Comparison of ENCODE assay signal across 1 cellular context in genomic region chr19:39351537-39352037, GRCh38.
TF ChIP-seq lines count a peak whose summit lies in the region.

No MANE protein-coding gene starts in this region.

TF ChIP-seq in WTC11, 78 proteins besides CTCF, POLR2A, EP300 and RAD21 (continued from another document):
- TF ChIP-seq, protein P1, sequence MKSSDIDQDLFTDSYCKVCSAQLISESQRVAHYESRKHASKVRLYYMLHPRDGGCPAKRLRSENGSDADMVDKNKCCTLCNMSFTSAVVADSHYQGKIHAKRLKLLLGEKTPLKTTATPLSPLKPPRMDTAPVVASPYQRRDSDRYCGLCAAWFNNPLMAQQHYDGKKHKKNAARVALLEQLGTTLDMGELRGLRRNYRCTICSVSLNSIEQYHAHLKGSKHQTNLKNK (CRISPR knock-in tag; IDR thresholded peaks at IDR 0.05), result no peak
- TF ChIP-seq ATF1 (CRISPR knock-in tag; IDR thresholded peaks at IDR 0.05) (no peak), ZNF671 (CRISPR knock-in tag; IDR thresholded peaks at IDR 0.05) (no peak), TCF7 (CRISPR knock-in tag; IDR thresholded peaks at IDR 0.05; ENCODE audit: low read depth) (no peak), ESRRA (CRISPR knock-in tag; IDR thresholded peaks at IDR 0.05; ENCODE audit: borderline replicate concordance) (no peak), TEAD4 (CRISPR knock-in tag; IDR thresholded peaks at IDR 0.05) (no peak), ZNF138 (CRISPR knock-in tag; conservative IDR thresholded peaks at IDR 0.05) (no peak), CREM (CRISPR knock-in tag; IDR thresholded peaks at IDR 0.05) (no peak), SMAD3 (CRISPR knock-in tag; IDR thresholded peaks at IDR 0.05; ENCODE audit: borderline replicate concordance) (no peak), TP53 (CRISPR knock-in tag; IDR thresholded peaks at IDR 0.05) (no peak), AR (CRISPR knock-in tag; IDR thresholded peaks at IDR 0.05) (no peak), PREB (CRISPR knock-in tag; IDR thresholded peaks at IDR 0.05; ENCODE audit: borderline replicate concordance) (no peak)
- TF ChIP-seq, protein P2, sequence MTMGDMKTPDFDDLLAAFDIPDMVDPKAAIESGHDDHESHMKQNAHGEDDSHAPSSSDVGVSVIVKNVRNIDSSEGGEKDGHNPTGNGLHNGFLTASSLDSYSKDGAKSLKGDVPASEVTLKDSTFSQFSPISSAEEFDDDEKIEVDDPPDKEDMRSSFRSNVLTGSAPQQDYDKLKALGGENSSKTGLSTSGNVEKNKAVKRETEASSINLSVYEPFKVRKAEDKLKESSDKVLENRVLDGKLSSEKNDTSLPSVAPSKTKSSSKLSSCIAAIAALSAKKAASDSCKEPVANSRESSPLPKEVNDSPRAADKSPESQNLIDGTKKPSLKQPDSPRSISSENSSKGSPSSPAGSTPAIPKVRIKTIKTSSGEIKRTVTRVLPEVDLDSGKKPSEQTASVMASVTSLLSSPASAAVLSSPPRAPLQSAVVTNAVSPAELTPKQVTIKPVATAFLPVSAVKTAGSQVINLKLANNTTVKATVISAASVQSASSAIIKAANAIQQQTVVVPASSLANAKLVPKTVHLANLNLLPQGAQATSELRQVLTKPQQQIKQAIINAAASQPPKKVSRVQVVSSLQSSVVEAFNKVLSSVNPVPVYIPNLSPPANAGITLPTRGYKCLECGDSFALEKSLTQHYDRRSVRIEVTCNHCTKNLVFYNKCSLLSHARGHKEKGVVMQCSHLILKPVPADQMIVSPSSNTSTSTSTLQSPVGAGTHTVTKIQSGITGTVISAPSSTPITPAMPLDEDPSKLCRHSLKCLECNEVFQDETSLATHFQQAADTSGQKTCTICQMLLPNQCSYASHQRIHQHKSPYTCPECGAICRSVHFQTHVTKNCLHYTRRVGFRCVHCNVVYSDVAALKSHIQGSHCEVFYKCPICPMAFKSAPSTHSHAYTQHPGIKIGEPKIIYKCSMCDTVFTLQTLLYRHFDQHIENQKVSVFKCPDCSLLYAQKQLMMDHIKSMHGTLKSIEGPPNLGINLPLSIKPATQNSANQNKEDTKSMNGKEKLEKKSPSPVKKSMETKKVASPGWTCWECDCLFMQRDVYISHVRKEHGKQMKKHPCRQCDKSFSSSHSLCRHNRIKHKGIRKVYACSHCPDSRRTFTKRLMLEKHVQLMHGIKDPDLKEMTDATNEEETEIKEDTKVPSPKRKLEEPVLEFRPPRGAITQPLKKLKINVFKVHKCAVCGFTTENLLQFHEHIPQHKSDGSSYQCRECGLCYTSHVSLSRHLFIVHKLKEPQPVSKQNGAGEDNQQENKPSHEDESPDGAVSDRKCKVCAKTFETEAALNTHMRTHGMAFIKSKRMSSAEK (CRISPR knock-in tag; IDR thresholded peaks at IDR 0.05; ENCODE audit: borderline replicate concordance), result no peak
- TF ChIP-seq, protein P3, sequence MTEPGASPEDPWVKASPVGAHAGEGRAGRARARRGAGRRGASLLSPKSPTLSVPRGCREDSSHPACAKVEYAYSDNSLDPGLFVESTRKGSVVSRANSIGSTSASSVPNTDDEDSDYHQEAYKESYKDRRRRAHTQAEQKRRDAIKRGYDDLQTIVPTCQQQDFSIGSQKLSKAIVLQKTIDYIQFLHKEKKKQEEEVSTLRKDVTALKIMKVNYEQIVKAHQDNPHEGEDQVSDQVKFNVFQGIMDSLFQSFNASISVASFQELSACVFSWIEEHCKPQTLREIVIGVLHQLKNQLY (CRISPR knock-in tag; IDR thresholded peaks at IDR 0.05), result no peak
TF ChIP-seq in WTC11: peak in this region for 0.
